Comparison of ENCODE assay signal across 20 cellular contexts in genomic region chr15:45594322-45594721, GRCh38. TPM values are rescaled to one million over a fixed set of nuclear protein-coding genes. Genes with fewer than 3 reads are reported as not detected.
DNase-seq lines count a peak whose midpoint lies in the region; ATAC-seq and TF ChIP-seq lines count a peak whose summit lies in the region.
"Had no signal": no experiment of that assay in that cellular context is flagged by ENCODE, and none has a peak within 500 bp of the region (broad histone marks: within the 10 kb centered on the region; RNA-seq: fewer than 3 reads in every experiment).

No MANE protein-coding gene starts in this region.

- no peak for TF ChIP-seq CTCF in AG04450 (IDR thresholded peaks at IDR 0.05; ENCODE audit: low read depth, low read length)
- no peak for TF ChIP-seq CTCF in CD4-positive, alpha-beta T cell (IDR thresholded peaks at IDR 0.05)

- H3K4me3 ChIP-seq in AG04450 (ENCODE audit: low read depth, low read length), result no peak overlapping the region
- H3K4me3 ChIP-seq: MG63, SJSA1 had no signal

- peaks cover 25% of the 10 kb centered on the region for H3K4me1 Mint-ChIP-seq in CD4-positive, alpha-beta T cell (ENCODE audit: low read depth)
- peaks cover 6% of the 10 kb centered on the region for H3K4me1 Mint-ChIP-seq in activated CD4-positive, alpha-beta T cell treated with anti-CD3 and anti-CD28 coated beads, Interleukin-2, amount 10 ng/mL, durations not matched to agents 24 days and 14 days

- no peak overlapping the region for H3K4me3 Mint-ChIP-seq in CD4-positive, alpha-beta T cell
- H3K4me3 Mint-ChIP-seq in activated CD4-positive, alpha-beta T cell treated with anti-CD3 and anti-CD28 coated beads, Interleukin-2, amount 10 ng/mL, durations not matched to agents 24 days and 14 days, result no peak overlapping the region
- H3K4me3 Mint-ChIP-seq: B cell; CD4-positive, CD25-positive, alpha-beta regulatory T cell had no signal

- H3K27me3 ChIP-seq in AG04450 (ENCODE audit: control insufficient read depth, insufficient read depth, low read length), result no peaks in the 10 kb centered on the region
- no peaks in the 10 kb centered on the region for H3K27me3 ChIP-seq in CD4-positive, alpha-beta T cell (ENCODE audit: control insufficient read depth, insufficient read depth, low read length)
- H3K27me3 ChIP-seq: MG63, SJSA1 had no signal

- CTCF ChIA-PET in AG04450 (lab: Charles Lee), result interaction anchor here (1.3 to 4.9 kb wide), 5 partner anchors 18 to 164 kb away, joined by 5 to 27 read pairs (median 10); no protein-coding TSS in a partner anchor
- CTCF ChIA-PET in CD4-positive, alpha-beta T cell (lab: Charles Lee), result no interaction called here

- peak overlapping the region; percentile 22 for H3K27ac ChIP-seq in AG04450 (ENCODE audit: low read depth, low read length)
- no peak overlapping the region for H3K27ac ChIP-seq in CD4-positive, alpha-beta T cell (ENCODE audit: low read depth, low read length)
- H3K27ac ChIP-seq: SJSA1 had no signal

- H3K36me3 Mint-ChIP-seq in CD4-positive, alpha-beta T cell (ENCODE audit: low read depth), result peaks cover 59% of the 10 kb centered on the region
- H3K36me3 Mint-ChIP-seq in activated CD4-positive, alpha-beta T cell treated with anti-CD3 and anti-CD28 coated beads, Interleukin-2, amount 10 ng/mL, durations not matched to agents 24 days and 14 days (ENCODE audit: low read depth), result peaks cover 44% of the 10 kb centered on the region

- H3K27me3 Mint-ChIP-seq in CD4-positive, alpha-beta T cell, result no peaks in the 10 kb centered on the region
- H3K27me3 Mint-ChIP-seq in activated CD4-positive, alpha-beta T cell treated with anti-CD3 and anti-CD28 coated beads, Interleukin-2, amount 10 ng/mL, durations not matched to agents 24 days and 14 days, result no peaks in the 10 kb centered on the region
- H3K27me3 Mint-ChIP-seq: B cell; CD4-positive, CD25-positive, alpha-beta regulatory T cell had no signal

- no peak for ATAC-seq in CD4-positive, alpha-beta T cell (ENCODE audit: poor library complexity)
- no peak for ATAC-seq in HG03045 (IDR thresholded peaks at IDR 0.05; ENCODE audit: unreplicated experiment)

- intact Hi-C loops in CD4-positive, alpha-beta T cell (cut with DNase I, micrococcal nuclease), result no loop called here
- intact Hi-C loops in activated CD4-positive, alpha-beta T cell treated with anti-CD3 and anti-CD28 coated beads, Interleukin-2, amount 10 ng/mL, durations not matched to agents 24 days and 14 days (cut with micrococcal nuclease), result no loop called here

- POLR2A ChIA-PET in AG04450 (lab: Yijun Ruan, JAX), result interaction anchor here (0.6 kb wide), 1 partner anchor 19 kb away, joined by 3 read pairs; no protein-coding TSS in a partner anchor
- POLR2A ChIA-PET in CD4-positive, alpha-beta T cell (lab: Charles Lee), result interaction anchor here (0.8 kb wide), 1 partner anchor 42 kb away, joined by 3 read pairs; no protein-coding TSS in a partner anchor

- no peak overlapping the region for H3K27ac Mint-ChIP-seq in CD4-positive, alpha-beta T cell
- no peak overlapping the region for H3K27ac Mint-ChIP-seq in activated CD4-positive, alpha-beta T cell treated with anti-CD3 and anti-CD28 coated beads, Interleukin-2, amount 10 ng/mL, durations not matched to agents 24 days and 14 days
- H3K27ac Mint-ChIP-seq: B cell had no signal

- H3K9me3 Mint-ChIP-seq in CD4-positive, alpha-beta T cell, result no peaks in the 10 kb centered on the region
- no peaks in the 10 kb centered on the region for H3K9me3 Mint-ChIP-seq in activated CD4-positive, alpha-beta T cell treated with anti-CD3 and anti-CD28 coated beads, Interleukin-2, amount 10 ng/mL, durations not matched to agents 24 days and 14 days

- DNase-seq in AG04450 (ENCODE audit: low read depth, low spot score) (no peak), M059J (ENCODE audit: low read depth) (peak; percentile 26), astrocyte of the hippocampus (ENCODE audit: low read depth, low spot score) (peak; percentile 33), iris pigment epithelial cell (ENCODE audit: low read depth) (peak; percentile 52), islet precursor cell (no peak)
- DNase-seq in CD4-positive, alpha-beta T cell, result no peak
- no peak for DNase-seq in activated CD4-positive, alpha-beta T cell treated with anti-CD3 and anti-CD28 coated beads, Interleukin-2, amount 10 ng/mL, durations not matched to agents 24 days and 14 days
- DNase-seq: 8988T; Calu3; CD4-positive, CD25-positive, alpha-beta regulatory T cell; DMS53; MG63; NCI-H1048; NCI-H1436; NCI-H1930; NCI-H226; NCI-H524 treated with DMSO at 0.1 percent for 48 hours had no signal

- no peaks in the 10 kb centered on the region for H3K9me3 ChIP-seq in AG04450 (ENCODE audit: control insufficient read depth, insufficient read depth, low read length)
- H3K9me3 ChIP-seq in CD4-positive, alpha-beta T cell (ENCODE audit: control insufficient read depth, low read length), result no peaks in the 10 kb centered on the region
- H3K9me3 ChIP-seq: SJSA1 had no signal

RNA-seq across cellular contexts. Expression of gene BLOC1S6, which starts 7.1 kb away (rescaled TPM):
- 29.9 and 39.0 TPM in 2 replicates for polyA plus RNA-seq in AG04450 (2011; rRNA removed)
- polyA minus RNA-seq in AG04450 (2011; rRNA and poly(A)+ RNA removed), result 10.2 and 31.0 TPM in 2 replicates
- 30.7 and 48.3 TPM in 2 replicates for total RNA-seq in M059J (2014; rRNA removed; shearing (Covaris generic))
- total RNA-seq in CD4-positive, alpha-beta T cell, result 10 to 100 TPM; 68.5 TPM
- 42.8 and 44.8 TPM in 2 replicates for total RNA-seq in activated CD4-positive, alpha-beta T cell treated with anti-CD3 and anti-CD28 coated beads, Interleukin-2, amount 10 ng/mL, durations not matched to agents 24 days and 14 days

RNA-seq across cellular contexts. Expression of gene SQOR, which starts 40.5 kb away (rescaled TPM):
- 74.3 and 74.4 TPM in 2 replicates for polyA plus RNA-seq in AG04450 (2011; rRNA removed)
- polyA minus RNA-seq in AG04450 (2011; rRNA and poly(A)+ RNA removed), result 50.5 and 66.2 TPM in 2 replicates
- total RNA-seq in M059J (2014; rRNA removed; shearing (Covaris generic)), result 30.8 and 47.0 TPM in 2 replicates
- 10 to 100 TPM; 14.0 to 16.9 TPM for total RNA-seq in CD4-positive, alpha-beta T cell
- 103 and 108 TPM in 2 replicates for total RNA-seq in activated CD4-positive, alpha-beta T cell treated with anti-CD3 and anti-CD28 coated beads, Interleukin-2, amount 10 ng/mL, durations not matched to agents 24 days and 14 days

Comparison
In these comparisons a context has a peak if more than half of its experiments do, and no peak if none do; other contexts are left out.
1. DNase-seq: peak in M059J (single experiment), astrocyte of the hippocampus (single experiment) and iris pigment epithelial cell (single experiment); none in AG04450 (single experiment), CD4-positive, alpha-beta T cell (0 of 10), activated CD4-positive, alpha-beta T cell treated with anti-CD3 and anti-CD28 coated beads, Interleukin-2, amount 10 ng/mL, durations not matched to agents 24 days and 14 days (single experiment) and islet precursor cell (single experiment).